In the genomic region with DNA sequence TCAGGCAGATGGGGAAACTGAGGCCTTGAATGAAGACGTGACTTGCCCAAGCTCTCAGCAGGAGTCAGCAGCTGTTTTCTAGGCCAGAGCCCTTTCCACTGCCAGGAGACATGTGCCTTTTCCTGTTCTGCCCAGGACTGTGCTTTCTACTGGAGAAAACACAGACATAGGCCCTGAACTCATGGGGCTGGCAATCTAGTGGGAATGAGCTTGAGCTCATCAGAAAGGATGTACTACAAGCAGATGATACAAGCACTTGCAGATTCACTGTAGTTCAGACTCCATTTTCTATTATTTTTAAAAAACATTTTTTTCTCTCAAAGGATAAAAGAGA, we compare ENCODE assay signal across 27 cellular contexts. TPM values are rescaled to one million over a fixed set of nuclear protein-coding genes. Genes with fewer than 3 reads are reported as not detected.
DNase-seq lines count a peak whose midpoint lies in the region; ATAC-seq, FAIRE-seq and TF ChIP-seq lines count a peak whose summit lies in the region.
"Had no signal": no experiment of that assay in that cellular context is flagged by ENCODE, and none has a peak within 500 bp of the region (broad histone marks: within the 10 kb centered on the region; RNA-seq: fewer than 3 reads in every experiment).

No MANE protein-coding gene starts in this region.

- H3K4me3 Mint-ChIP-seq in activated CD4-positive, alpha-beta memory T cell treated with anti-CD3 and anti-CD28 coated beads for 36 hours = no peak overlapping the region
- no peak overlapping the region for H3K4me3 Mint-ChIP-seq in endodermal cell
- H3K4me3 Mint-ChIP-seq: CD14-positive monocyte; CD4-positive, alpha-beta T cell; CD8-positive, alpha-beta memory T cell; GM23338; HFFc6 had no signal

- POLR2A ChIA-PET in IMR-90 (lab: Charles Lee; ENCODE audit: unreplicated experiment) = no interaction called here
- POLR2A ChIA-PET in H1 (lab: Charles Lee; ENCODE audit: partially characterized antibody) = interaction anchor here (2.0 kb wide), 1 partner anchor 67 kb away, joined by 5 read pairs; no protein-coding TSS in a partner anchor
- POLR2A ChIA-PET in activated CD4-positive, alpha-beta memory T cell treated with anti-CD3 and anti-CD28 coated beads for 36 hours (lab: Charles Lee) = no interaction called here

- H3K79me2 ChIP-seq in H1 (ENCODE audit: control insufficient read depth in 1 of 2, insufficient read depth in 2 of 2, low read length in 2 of 2) = no peaks in the 10 kb centered on the region

- no peak overlapping the region for H3K9ac ChIP-seq in IMR-90 (ENCODE audit: low read depth, low read length)
- no peak overlapping the region for H3K9ac ChIP-seq in H1 (replicated peaks in 1 of 4; ENCODE audit: extremely low read depth in 1 of 4, low read depth in 3 of 4, low read length in 3 of 4)
- H3K9ac ChIP-seq in liver (ENCODE audit: low read depth in 1 of 2, low read length in 2 of 2) = no peak overlapping the region
- H3K9ac ChIP-seq in neuronal stem cell (ENCODE audit: low read depth, low read length, poor library complexity) = no peak overlapping the region
- H3K9ac ChIP-seq in endodermal cell (ENCODE audit: extremely low read depth, low read length, poor library complexity, severe bottlenecking) = no peak overlapping the region
- H3K9ac ChIP-seq: BLaER1 treated with 17β-estradiol and CSF1 and Interleukin-3, amounts not matched to agents 10 nM and 100 nM had no signal

- dilution Hi-C loops in IMR-90 (cut with HindIII; ENCODE audit: low sequenced_read_pairs, unreplicated experiment) = no loop called here

- intact Hi-C loops in IMR-90 (cut with micrococcal nuclease) = no loop called here
- intact Hi-C loops in activated CD4-positive, alpha-beta memory T cell treated with anti-CD3 and anti-CD28 coated beads for 36 hours (cut with micrococcal nuclease) = no loop called here

- no peak overlapping the region for H2BK5ac ChIP-seq in IMR-90 (ENCODE audit: low read depth, low read length, poor library complexity, severe bottlenecking)
- H2BK5ac ChIP-seq in H1 (ENCODE audit: low read depth, low read length) = no peak overlapping the region
- H2BK5ac ChIP-seq in neuronal stem cell (ENCODE audit: low read length) = no peak overlapping the region

- H3K14ac ChIP-seq in IMR-90 (replicated peaks; ENCODE audit: low read depth, low read length) (no peak overlapping the region; the same call in 1 of the 2 replicates), H1 (ENCODE audit: insufficient read length) (no peak overlapping the region), neuronal stem cell (ENCODE audit: low read length) (no peak overlapping the region)

- H3K23ac ChIP-seq in IMR-90 (ENCODE audit: low read depth, low read length) (0 out of 2 replicates have a peak overlapping the region, but pooled peaks have one; percentile 14), H1 (ENCODE audit: insufficient read length) (no peak overlapping the region), neuronal stem cell (ENCODE audit: low read depth, low read length, poor library complexity) (no peak overlapping the region)

- H2BK120ac ChIP-seq in IMR-90 (ENCODE audit: low read depth, low read length) (peak overlapping the region; percentile 56; the same call in 1 of the 2 replicates), H1 (replicated peaks; ENCODE audit: low read depth, low read length) (peak overlapping the region; percentile 6), neuronal stem cell (ENCODE audit: low read depth, low read length) (no peak overlapping the region)

- H3K4ac ChIP-seq in IMR-90 (ENCODE audit: low read depth, low read length) (peak overlapping the region; percentile 36; the same call in 1 of the 2 replicates), H1 (replicated peaks; ENCODE audit: insufficient read length, low read depth, low read length) (no peak overlapping the region), neuronal stem cell (ENCODE audit: low read length) (no peak overlapping the region)

- TF ChIP-seq CTCF in IMR-90 (conservative IDR thresholded peaks at IDR 0.05; ENCODE audit: low read depth, low read length) (no peak), H1 (IDR thresholded peaks at IDR 0.05; ENCODE audit: control extremely low read depth in 1 of 3, insufficient read depth in 1 of 3, low read depth in 1 of 3, low read length in 3 of 3) (no peak), liver (IDR thresholded peaks at IDR 0.05; ENCODE audit: low read depth, low read length, missing input control) (no peak), endodermal cell (conservative IDR thresholded peaks at IDR 0.05) (no peak)

- no peak for FAIRE-seq in H1 (lab: Jason Lieb, UNC)
- FAIRE-seq: A549, D721Med, GM12878, GM19239, H54 had no signal

- H3K79me1 ChIP-seq in IMR-90 (ENCODE audit: low read depth in 1 of 2, low read length in 2 of 2) (no peaks in the 10 kb centered on the region), H1 (ENCODE audit: low read depth, low read length) (no peaks in the 10 kb centered on the region), neuronal stem cell (ENCODE audit: low read depth, low read length) (no peaks in the 10 kb centered on the region)

- H3K27me3 ChIP-seq in IMR-90 (ENCODE audit: control insufficient read depth, insufficient read depth, low read length) = no peaks in the 10 kb centered on the region
- H3K27me3 ChIP-seq in H1 (replicated peaks in 1 of 4; ENCODE audit: control insufficient read depth in 3 of 4, extremely low read depth in 1 of 4, insufficient read depth in 3 of 4, low read length in 3 of 4) = no peaks in the 10 kb centered on the region
- no peaks in the 10 kb centered on the region for H3K27me3 ChIP-seq in liver (ENCODE audit: control insufficient read depth in 4 of 4, insufficient read depth in 4 of 4, low read length in 3 of 4)
- no peaks in the 10 kb centered on the region for H3K27me3 ChIP-seq in neuronal stem cell (ENCODE audit: control insufficient read depth in 3 of 3, insufficient read depth in 3 of 3, low read depth in 1 of 3, low read length in 3 of 3)
- H3K27me3 ChIP-seq in endodermal cell (ENCODE audit: control insufficient read depth, insufficient read depth, low read length, poor library complexity, severe bottlenecking) = no peaks in the 10 kb centered on the region
- H3K27me3 ChIP-seq: BE2C; BLaER1 treated with 17β-estradiol and CSF1 and Interleukin-3, amounts not matched to agents 10 nM and 100 nM had no signal

- peak overlapping the region; percentile 12 for H2AFZ ChIP-seq in IMR-90 (replicated peaks; ENCODE audit: low read length, poor library complexity)
- no peak overlapping the region for H2AFZ ChIP-seq in H1 (ENCODE audit: low read length)
- H2AFZ ChIP-seq in neuronal stem cell (ENCODE audit: low read length) = no peak overlapping the region

- H3K9me1 ChIP-seq in IMR-90 (ENCODE audit: insufficient read depth, low read length) = peaks cover 5% of the 10 kb centered on the region

- no peak overlapping the region for H3K18ac ChIP-seq in IMR-90 (ENCODE audit: low read depth, low read length)
- H3K18ac ChIP-seq in H1 (ENCODE audit: extremely low read depth, low read length) = peak overlapping the region; percentile 39; the same call in 1 of the 2 replicates
- peak overlapping the region; percentile 1 for H3K18ac ChIP-seq in neuronal stem cell (ENCODE audit: low read length)

- H3K36me3 ChIP-seq in IMR-90 (ENCODE audit: control insufficient read depth, insufficient read depth, low read length) (0 out of 2 replicates have a peak, but pooled peaks cover 2% of the 10 kb centered on the region), H1 (ENCODE audit: control insufficient read depth in 2 of 4, insufficient read depth in 4 of 4, low read length in 3 of 4) (no peaks in the 10 kb centered on the region), liver (ENCODE audit: control insufficient read depth in 4 of 4, insufficient read depth in 3 of 4, low read depth in 1 of 4, low read length in 3 of 4) (peaks cover 1 to 31% (median 10%) of the 10 kb centered on the region in 4 donors), neuronal stem cell (replicated peaks in 1 of 2; ENCODE audit: control insufficient read depth in 2 of 2, insufficient read depth in 2 of 2, low read length in 2 of 2) (no peaks in the 10 kb centered on the region), endodermal cell (ENCODE audit: control insufficient read depth, insufficient read depth, low read length) (no peaks in the 10 kb centered on the region)
- H3K36me3 ChIP-seq: BE2C; BLaER1 treated with 17β-estradiol and CSF1 and Interleukin-3, amounts not matched to agents 10 nM and 100 nM; HAP-1 had no signal

- H3K27me3 Mint-ChIP-seq in activated CD4-positive, alpha-beta memory T cell treated with anti-CD3 and anti-CD28 coated beads for 36 hours = peaks cover 6% of the 10 kb centered on the region
- H3K27me3 Mint-ChIP-seq in endodermal cell (ENCODE audit: insufficient read depth) = no peaks in the 10 kb centered on the region

- TF ChIP-seq EP300 in H1 (IDR thresholded peaks at IDR 0.05; ENCODE audit: borderline replicate concordance in 1 of 2, low read depth in 2 of 2, low read length in 2 of 2) = no peak

- CTCF ChIA-PET in IMR-90 (lab: Yijun Ruan, JAX) = no interaction called here
- CTCF ChIA-PET in H1 (lab: Charles Lee; ENCODE audit: partially characterized antibody) = interaction anchor here (0.9 to 6.6 kb wide), 11 partner anchors 11 to 402 kb away, joined by 3 to 49 read pairs (median 10); partner anchors contain the start of gene RPL39L
- CTCF ChIA-PET in activated CD4-positive, alpha-beta memory T cell treated with anti-CD3 and anti-CD28 coated beads for 36 hours (lab: Charles Lee) = no interaction called here

- peak overlapping the region in 1 of 2 experiments; percentile 31; a peak in 1 of 4 replicates for H4K8ac ChIP-seq in IMR-90 (ENCODE audit: low read depth in 2 of 2, low read length in 2 of 2)
- H4K8ac ChIP-seq in H1 (ENCODE audit: extremely low read depth, insufficient read depth, low read length) = no peak overlapping the region
- no peak overlapping the region for H4K8ac ChIP-seq in neuronal stem cell (ENCODE audit: low read depth, low read length)

- TF ChIP-seq RAD21 in IMR-90 (IDR thresholded peaks at IDR 0.05; ENCODE audit: low read length) (no peak), H1 (IDR thresholded peaks at IDR 0.05 in 1 of 2, conservative IDR thresholded peaks at IDR 0.05 in 1 of 2; ENCODE audit: low read depth in 2 of 2, low read length in 2 of 2) (no peak), liver (IDR thresholded peaks at IDR 0.05) (no peak)

- in situ Hi-C loops in IMR-90 (cut with MboI; ENCODE audit: low sequenced_read_pairs) = no loop called here

- H3K9me3 Mint-ChIP-seq in activated CD4-positive, alpha-beta memory T cell treated with anti-CD3 and anti-CD28 coated beads for 36 hours = no peaks in the 10 kb centered on the region
- no peaks in the 10 kb centered on the region for H3K9me3 Mint-ChIP-seq in endodermal cell
- H3K9me3 Mint-ChIP-seq: CD4-positive, alpha-beta T cell; CD8-positive, alpha-beta memory T cell; GM23338; HFFc6 had no signal

- H3K9me3 ChIP-seq in IMR-90 (ENCODE audit: control insufficient read depth, insufficient read depth, low read length) (no peaks in the 10 kb centered on the region), H1 (ENCODE audit: insufficient read depth in 2 of 2, low read depth in 1 of 2, low read length in 1 of 2) (no peaks in the 10 kb centered on the region), liver (ENCODE audit: control insufficient read depth in 4 of 4, low read length in 3 of 4) (no peaks in the 10 kb centered on the region), neuronal stem cell (replicated peaks in 1 of 2; ENCODE audit: control insufficient read depth in 2 of 2, insufficient read depth in 1 of 2, low read depth in 1 of 2, low read length in 2 of 2) (peaks cover 0 to 1% of the 10 kb centered on the region in 2 donors), endodermal cell (ENCODE audit: control insufficient read depth, low read length) (no peaks in the 10 kb centered on the region)
- H3K9me3 ChIP-seq: A549; BE2C; BLaER1 treated with 17β-estradiol and CSF1 and Interleukin-3, amounts not matched to agents 10 nM and 100 nM; HAP-1 had no signal

- H3K4me3 ChIP-seq in IMR-90 (ENCODE audit: insufficient read depth, low read depth, low read length) (no peak overlapping the region), H1 (ENCODE audit: extremely low read depth in 1 of 4, insufficient read depth in 2 of 4, low read depth in 3 of 4, low read length in 4 of 4) (no peak overlapping the region), liver (ENCODE audit: low read depth in 1 of 3, low read length in 3 of 3) (no peak overlapping the region), neuronal stem cell (ENCODE audit: low read length in 2 of 2) (no peak overlapping the region), endodermal cell (ENCODE audit: low read length) (no peak overlapping the region)
- H3K4me3 ChIP-seq: A549; BLaER1 treated with 17β-estradiol and CSF1 and Interleukin-3, amounts not matched to agents 10 nM and 100 nM; GM12878; GM23338; HAP-1 had no signal

- no peak for ATAC-seq in IMR-90 (ENCODE audit: low read depth)
- no peak for ATAC-seq in HG03354 (IDR thresholded peaks at IDR 0.05; ENCODE audit: poor library complexity, severe bottlenecking, unreplicated experiment)
- ATAC-seq: A549, GM12878, GM23338 had no signal

- DNase-seq in IMR-90 (no peak), H1 (ENCODE audit: low read depth in 1 of 2, low spot score in 2 of 2) (no peak), neuronal stem cell (ENCODE audit: low spot score) (no peak), endodermal cell (no peak)
- DNase-seq in activated CD4-positive, alpha-beta memory T cell treated with anti-CD3 and anti-CD28 coated beads for 36 hours = no peak
- DNase-seq: 8988T; ACHN; AML-193; BE2C; CD4-positive, alpha-beta T cell; CD8-positive, alpha-beta memory T cell; DMS 273 treated with DMSO at 0.1 percent for 48 hours; DMS79; EL; GDM1; HFFc6 had no signal

- H2AK5ac ChIP-seq in IMR-90 (ENCODE audit: low read depth, low read length) = peak overlapping the region; percentile 69; the same call in 1 of the 2 replicates
- H2AK5ac ChIP-seq in H1 (ENCODE audit: low read depth, low read length) = peak overlapping the region; percentile 57; the same call in 1 of the 2 replicates
- peak overlapping the region; percentile 4 for H2AK5ac ChIP-seq in neuronal stem cell (ENCODE audit: low read depth, low read length)

- H3K27ac ChIP-seq in IMR-90 (ENCODE audit: insufficient read depth, low read length) (no peak overlapping the region), H1 (ENCODE audit: low read depth, low read length) (no peak overlapping the region), liver (ENCODE audit: low read depth in 1 of 2, low read length in 2 of 2) (peak overlapping the region; percentile 49 to 60), neuronal stem cell (replicated peaks; ENCODE audit: low read length) (no peak overlapping the region), endodermal cell (ENCODE audit: low read depth, low read length) (no peak overlapping the region)
- H3K27ac ChIP-seq: A549; BLaER1 treated with 17β-estradiol and CSF1 and Interleukin-3, amounts not matched to agents 10 nM and 100 nM had no signal

- H3K4me2 ChIP-seq in IMR-90 (ENCODE audit: low read depth, low read length) = no peak overlapping the region
- no peak overlapping the region for H3K4me2 ChIP-seq in H1 (ENCODE audit: insufficient read depth in 1 of 2, low read depth in 2 of 2, low read length in 2 of 2)
- no peak overlapping the region for H3K4me2 ChIP-seq in neuronal stem cell (ENCODE audit: insufficient read depth, low read length, poor library complexity, severe bottlenecking)
- H3K4me2 ChIP-seq: A549; BLaER1 treated with 17β-estradiol and CSF1 and Interleukin-3, amounts not matched to agents 10 nM and 100 nM had no signal

- H3K56ac ChIP-seq in IMR-90 (ENCODE audit: extremely low read depth, insufficient read depth, low read length) = no peak overlapping the region
- no peak overlapping the region for H3K56ac ChIP-seq in H1 (replicated peaks; ENCODE audit: insufficient read length, low read depth, low read length)

- H2BK15ac ChIP-seq in IMR-90 (ENCODE audit: low read depth, low read length) = peak overlapping the region; percentile 5; the same call in 1 of the 3 replicates
- peak overlapping the region; percentile 53 for H2BK15ac ChIP-seq in H1 (ENCODE audit: low read length)
- H2BK15ac ChIP-seq in neuronal stem cell (ENCODE audit: low read length) = no peak overlapping the region

- no peaks in the 10 kb centered on the region for H3K36me3 Mint-ChIP-seq in activated CD4-positive, alpha-beta memory T cell treated with anti-CD3 and anti-CD28 coated beads for 36 hours
- H3K36me3 Mint-ChIP-seq in endodermal cell (ENCODE audit: low read depth) = no peaks in the 10 kb centered on the region
- H3K36me3 Mint-ChIP-seq: CD14-positive monocyte; CD8-positive, alpha-beta memory T cell had no signal

- no peak overlapping the region for H3K27ac Mint-ChIP-seq in activated CD4-positive, alpha-beta memory T cell treated with anti-CD3 and anti-CD28 coated beads for 36 hours
- no peak overlapping the region for H3K27ac Mint-ChIP-seq in endodermal cell
- H3K27ac Mint-ChIP-seq: CD14-positive monocyte; CD4-positive, alpha-beta T cell; CD8-positive, alpha-beta memory T cell; GM23338; HFFc6 had no signal

- TF ChIP-seq POLR2A in IMR-90 (IDR thresholded peaks at IDR 0.05; ENCODE audit: low read depth, low read length) (no peak), H1 (IDR thresholded peaks at IDR 0.05; ENCODE audit: control extremely low read depth in 1 of 2, low read depth in 2 of 2, low read length in 2 of 2) (no peak)

- H4K20me1 ChIP-seq in IMR-90 (ENCODE audit: insufficient read depth, low read length) = peaks cover 3% of the 10 kb centered on the region; the same call in 1 of the 2 replicates
- no peaks in the 10 kb centered on the region for H4K20me1 ChIP-seq in H1 (replicated peaks in 1 of 2; ENCODE audit: control insufficient read depth in 1 of 2, insufficient read depth in 2 of 2, low read length in 2 of 2)
- H4K20me1 ChIP-seq: BLaER1 treated with 17β-estradiol and CSF1 and Interleukin-3, amounts not matched to agents 10 nM and 100 nM had no signal

- peak overlapping the region; percentile 40; the same call in 1 of the 2 replicates for H2BK12ac ChIP-seq in H1 (ENCODE audit: low read depth, low read length)
- no peak overlapping the region for H2BK12ac ChIP-seq in neuronal stem cell (ENCODE audit: low read length)

- peak overlapping the region; percentile 54; the same call in 1 of the 2 replicates for H4K91ac ChIP-seq in IMR-90 (ENCODE audit: insufficient read depth, low read depth, low read length)
- H4K91ac ChIP-seq in H1 (replicated peaks; ENCODE audit: insufficient read length, low read length) = no peak overlapping the region
- H4K91ac ChIP-seq in neuronal stem cell (ENCODE audit: low read depth, low read length, poor library complexity) = no peak overlapping the region

- BruUV-seq in IMR-90 (replicated peaks; lab: Mats Ljungman, UMichigan) = no TSS peak

- H2BK20ac ChIP-seq in IMR-90 (ENCODE audit: low read depth, low read length) = peak overlapping the region; percentile 66; the same call in 1 of the 2 replicates
- H2BK20ac ChIP-seq in H1 (ENCODE audit: low read length) = peak overlapping the region; percentile 73; the same call in 1 of the 2 replicates

- H4K5ac ChIP-seq in IMR-90 (ENCODE audit: low read depth, low read length) (peak overlapping the region; percentile 19; the same call in 1 of the 2 replicates), H1 (ENCODE audit: insufficient read length, low read depth, low read length) (no peak overlapping the region)

- no peaks in the 10 kb centered on the region for H3K4me1 Mint-ChIP-seq in activated CD4-positive, alpha-beta memory T cell treated with anti-CD3 and anti-CD28 coated beads for 36 hours (ENCODE audit: low read depth)
- H3K4me1 Mint-ChIP-seq in endodermal cell = peaks cover 19% of the 10 kb centered on the region
- H3K4me1 Mint-ChIP-seq: CD14-positive monocyte; CD8-positive, alpha-beta memory T cell had no signal

- peaks cover 13% of the 10 kb centered on the region for H3K4me1 ChIP-seq in IMR-90 (ENCODE audit: control insufficient read depth, insufficient read depth, low read length)
- H3K4me1 ChIP-seq in H1 (replicated peaks in 1 of 4; ENCODE audit: control insufficient read depth in 3 of 4, insufficient read depth in 4 of 4, low read length in 3 of 4) = peaks cover 7 to 16% (median 15%) of the 10 kb centered on the region in 4 experiments
- peaks cover 12 to 57% (median 33%) of the 10 kb centered on the region in 4 donors for H3K4me1 ChIP-seq in liver (ENCODE audit: control insufficient read depth in 4 of 4, insufficient read depth in 4 of 4, low read length in 3 of 4)
- peaks cover 7 to 17% of the 10 kb centered on the region in 2 donors for H3K4me1 ChIP-seq in neuronal stem cell (ENCODE audit: control insufficient read depth in 2 of 2, insufficient read depth in 1 of 2, low read depth in 1 of 2, low read length in 2 of 2)
- peaks cover 9% of the 10 kb centered on the region for H3K4me1 ChIP-seq in endodermal cell (ENCODE audit: control insufficient read depth, insufficient read depth, low read length)
- H3K4me1 ChIP-seq: A549, BE2C had no signal

- no peaks in the 10 kb centered on the region for H3K23me2 ChIP-seq in H1 (ENCODE audit: low read depth, low read length)

- WGBS in IMR-90 (ENCODE audit: extremely low coverage in 2 of 2, insufficient read length in 1 of 2), 2 experiments = 83% methylated on average over 1 of the region's 1 CpG; no CpG with 5 or more reads in 1 of the 2 experiments
- WGBS in H1 (ENCODE audit: extremely low coverage in 1 of 2, insufficient coverage in 1 of 2, insufficient read length in 1 of 2, insufficient replicate concordance in 2 of 2, low coverage in 1 of 2, low lambda C conversion rate in 2 of 2, missing lambda C conversion rate in 1 of 2), 2 experiments = 76% methylated on average over 1 of the region's 1 CpG; no CpG with 5 or more reads in 1 of the 2 experiments
- 48% methylated on average over 1 of the region's 1 CpG for WGBS in liver
- no CpG with 5 or more reads among the region's 1 CpG for WGBS in neuronal stem cell (ENCODE audit: extremely low coverage in 2 of 2, insufficient read length in 2 of 2, insufficient replicate concordance in 1 of 2), 2 donors
- WGBS in endodermal cell (ENCODE audit: insufficient coverage in 1 of 2, insufficient read length in 1 of 2), 2 experiments = 86 to 89% methylated on average over 1 of the region's 1 CpG

- H2AK9ac ChIP-seq in IMR-90 (replicated peaks; ENCODE audit: low read depth, low read length, poor library complexity) = peak overlapping the region; percentile 8

RNA-seq across cellular contexts. Expression of gene MASP1, which starts 14.4 kb away (rescaled TPM):
- total RNA-seq in IMR-90 (2012; rRNA removed) = 13.1 TPM in 2 replicates
- 14.7 and 16.2 TPM in 2 replicates for polyA plus RNA-seq in IMR-90 (2012; rRNA removed)
- polyA plus RNA-seq in IMR-90 (2012; cell fraction: cytosol; rRNA removed) = 23.1 and 36.2 TPM in 2 replicates
- 15.5 and 19.8 TPM in 2 replicates for polyA plus RNA-seq in IMR-90 (2012; cell fraction: nucleus; rRNA removed; ENCODE audit: low replicate concordance)
- 2.7 and 3.2 TPM in 2 replicates for total RNA-seq in H1 (2021; fragmentation: NEBNext Ultra II Directional; extraction: Animal tissue kit (Norgen Biotek cat#: 25700))
- 3.5 and 5.8 TPM in 2 replicates for polyA plus RNA-seq in H1 (2011; rRNA removed)
- 4.7 TPM for polyA plus RNA-seq in H1 (2011; cell fraction: cytosol; rRNA removed)
- 4.2 TPM for polyA plus RNA-seq in H1 (2011; cell fraction: nucleus; rRNA removed)
- polyA plus RNA-seq in H1 (2012, experiment 1 of 2) = 1.6 to 2.8 TPM (median 1.8 TPM) in 4 replicates
- 1.0 TPM for polyA plus RNA-seq in H1 (2012, experiment 2 of 2)
- polyA plus RNA-seq in H1 (2013, experiment 1 of 2) = 3.5 TPM
- 3.8 TPM for polyA plus RNA-seq in H1 (2013, experiment 2 of 2)
- 8.3 and 8.4 TPM in 2 replicates for polyA minus RNA-seq in H1 (2011; rRNA and poly(A)+ RNA removed)
- 3.3 TPM for polyA minus RNA-seq in H1 (2011; cell fraction: cytosol; rRNA and poly(A)+ RNA removed)
- 5.1 TPM for polyA minus RNA-seq in H1 (2011; cell fraction: nucleus; rRNA and poly(A)+ RNA removed)
- total RNA-seq in liver = 10 to 100 TPM; 83.4 to 83.8 TPM
- polyA plus RNA-seq in liver = 10 to 100 TPM; 53.2 to 64.2 TPM
- polyA plus RNA-seq in neuronal stem cell (2013, experiment 1 of 2) = 0.32 TPM
- 0.32 TPM for polyA plus RNA-seq in neuronal stem cell (2013, experiment 2 of 2)
- not detected for total RNA-seq in activated CD4-positive, alpha-beta memory T cell treated with anti-CD3 and anti-CD28 coated beads for 36 hours
- total RNA-seq in endodermal cell = under 1 TPM; 0.09 to 0.57 TPM
- 13.5 TPM for polyA plus RNA-seq in endodermal cell (2013, experiment 1 of 2)
- polyA plus RNA-seq in endodermal cell (2013, experiment 2 of 2) = 8.5 TPM
- total RNA-seq: CD4-positive, alpha-beta T cell; CD8-positive, alpha-beta memory T cell had no signal
- polyA plus RNA-seq: CD14-positive monocyte; CD8-positive, alpha-beta memory T cell; GM12878 had no signal

Comparison
In these comparisons a context has a peak if more than half of its experiments do, and no peak if none do; other contexts are left out.
1. H2AK5ac ChIP-seq: peak in every context shown above with its lines; median percentile 69 in IMR-90; 57 in H1; 4 in neuronal stem cell.
2. H3K27ac ChIP-seq: peak in liver (2 of 2); none in IMR-90 (single experiment), H1 (single experiment), neuronal stem cell (single experiment) and endodermal cell (single experiment).